1 cellular context compared by ENCODE assay signal in genomic region chr12:25497021-25497420, GRCh38.
TF ChIP-seq lines count a peak whose summit lies in the region.

No MANE protein-coding gene starts in this region.

TF ChIP-seq in SK-N-SH, 30 proteins besides CTCF, POLR2A, EP300 and RAD21 (continued from another document):
- TF ChIP-seq IRF3 (IDR thresholded peaks at IDR 0.05; ENCODE audit: low read depth, low read length) = no peak
- peak; percentile 48; the same call in 1 of the 2 replicates for TF ChIP-seq MEF2A (IDR thresholded peaks at IDR 0.05; ENCODE audit: borderline replicate concordance, low read depth)
- TF ChIP-seq MXI1 (IDR thresholded peaks at IDR 0.05; ENCODE audit: low read depth, low read length) = no peak
